In genomic region chr6:156583083-156583482, GRCh38 we compare ENCODE assay signal across 27 cellular contexts.
"Had no signal": no experiment of that assay in that cellular context is flagged by ENCODE, and none has a peak within 500 bp of the region (broad histone marks: within the 10 kb centered on the region; RNA-seq: fewer than 3 reads in every experiment).

No MANE protein-coding gene starts in this region.

- H3K27me3 ChIP-seq: neural progenitor cell, neutrophil, right atrium auricular region, stomach, testis, thyroid gland, transverse colon, upper lobe of left lung, vagina had no signal

- H3K4me1 ChIP-seq: left ventricle myocardium inferior, neural progenitor cell, parathyroid adenoma, psoas muscle, right atrium auricular region, stomach, testis, transverse colon, upper lobe of left lung, vagina had no signal

- ATAC-seq: natural killer cell; psoas muscle; sciatic nerve; stimulated activated naive B cell treated with anti-CD40 and anti-IgM and Interleukin-4, amounts not matched to agents 10 μg/mL and 1 μg/mL and 100 μg/mL, for 72 hours; stimulated activated naive CD8-positive, alpha-beta T cell treated with anti-CD3 and anti-CD28 coated beads, Interleukin-15, Interleukin-2, amounts not matched to agents 100 U/mL and 50 U/mL, for 24 hours had no signal

- H3K27ac ChIP-seq: left ventricle myocardium inferior, neural progenitor cell, neutrophil, parathyroid adenoma, psoas muscle, right atrium auricular region, skin epidermis, stomach, testis, thyroid gland, transverse colon, upper lobe of left lung, vagina had no signal

- H2AFZ ChIP-seq: neural progenitor cell, parathyroid adenoma had no signal

- H3K4me2 ChIP-seq: neural progenitor cell had no signal

- H3K9ac ChIP-seq: neural progenitor cell, parathyroid adenoma had no signal

- H3K9me3 ChIP-seq: neutrophil, testis, thyroid gland had no signal

- H3K4me3 ChIP-seq: left ventricle myocardium inferior, lung, neural progenitor cell, psoas muscle, right atrium auricular region, skin epidermis, stomach, testis, thyroid gland, transverse colon, upper lobe of left lung, vagina had no signal

- H3K79me2 ChIP-seq: parathyroid adenoma had no signal

- DNase-seq: islet precursor cell; left ventricle myocardium inferior; mesendoderm; naive B cell; natural killer cell; nephron progenitor cell; occipital lobe; psoas muscle; stimulated activated CD4-positive, alpha-beta T cell treated with anti-CD3 and anti-CD28 coated beads, Interleukin-12 subunit alpha, Interleukin-12 subunit beta, amount 100 ng/mL, for 4 hours; stimulated activated CD4-positive, alpha-beta T cell treated with anti-CD3 and anti-CD28 coated beads, Interleukin-15, amount 100 ng/mL, for 24 hours; stimulated activated CD4-positive, alpha-beta T cell treated with anti-CD3 and anti-CD28 coated beads, Interleukin-2, amount 100 ng/mL, for 24 hours; stimulated activated CD4-positive, alpha-beta T cell treated with anti-CD3 and anti-CD28 coated beads, Interleukin-4, amount 100 ng/mL, for 1 hour; stimulated activated naive B cell treated with anti-CD40 and anti-IgM and Interleukin-4, amounts not matched to agents 10 μg/mL and 1 μg/mL and 100 μg/mL, for 72 hours; stimulated activated naive CD8-positive, alpha-beta T cell treated with anti-CD3 and anti-CD28 coated beads, Interleukin-15, Interleukin-2, amounts not matched to agents 100 U/mL and 50 U/mL, for 24 hours; stomach; testis; upper lobe of left lung had no signal

- H3K36me3 ChIP-seq: left ventricle myocardium inferior, neural progenitor cell, neutrophil, right atrium auricular region, stomach, thyroid gland, transverse colon, upper lobe of left lung, vagina had no signal
